Comparison of ENCODE assay signal across 18 cellular contexts in genomic region chr7:145718129-145718528, GRCh38.
"Had no signal": no experiment of that assay in that cellular context is flagged by ENCODE, and none has a peak within 500 bp of the region (broad histone marks: within the 10 kb centered on the region; RNA-seq: fewer than 3 reads in every experiment).

No MANE protein-coding gene starts in this region.

- FAIRE-seq: endometrium, frontal cortex had no signal

- H3K27me3 ChIP-seq: brain microvascular endothelial cell, colonic mucosa had no signal

- H3K27ac ChIP-seq: brain microvascular endothelial cell, colonic mucosa had no signal

- H3K4me1 ChIP-seq: colonic mucosa had no signal

- H3K36me3 ChIP-seq: brain microvascular endothelial cell, colonic mucosa had no signal

- H3K9me3 ChIP-seq: colonic mucosa had no signal

- H3K4me3 ChIP-seq: colonic mucosa, lung had no signal

- DNase-seq: activated CD4-positive, CD25-positive, alpha-beta regulatory T cell treated with anti-CD3 and anti-CD28 coated beads, Interleukin-2, amount 50 U/mL, for 72 hours; activated CD8-positive, alpha-beta memory T cell treated with anti-CD3 and anti-CD28 coated beads for 24 hours; activated CD8-positive, alpha-beta memory T cell treated with anti-CD3 and anti-CD28 coated beads, Interleukin-2, amount 50 U/mL, for 48 hours; activated effector memory CD4-positive, alpha-beta T cell treated with Interleukin-2 at 50 U/mL for 16 hours; activated naive CD4-positive, alpha-beta T cell treated with anti-CD3 and anti-CD28 coated beads, Interleukin-2, amount 10 ng/mL, durations not matched to agents 7 days and 5 days; activated T-cell treated with anti-CD3 and anti-CD28 coated beads, Interleukin-2, amount 50 U/mL, for 48 hours; brain microvascular endothelial cell; colonic mucosa; erythroblast; hypothalamus; left colon; occipital lobe; posterior cingulate gyrus; stimulated activated CD8-positive, alpha-beta memory T cell treated with anti-CD3 and anti-CD28 coated beads, Interleukin-4, amount 100 ng/mL, for 48 hours; stimulated activated naive CD4-positive, alpha-beta T cell had no signal
